In the genomic region with DNA sequence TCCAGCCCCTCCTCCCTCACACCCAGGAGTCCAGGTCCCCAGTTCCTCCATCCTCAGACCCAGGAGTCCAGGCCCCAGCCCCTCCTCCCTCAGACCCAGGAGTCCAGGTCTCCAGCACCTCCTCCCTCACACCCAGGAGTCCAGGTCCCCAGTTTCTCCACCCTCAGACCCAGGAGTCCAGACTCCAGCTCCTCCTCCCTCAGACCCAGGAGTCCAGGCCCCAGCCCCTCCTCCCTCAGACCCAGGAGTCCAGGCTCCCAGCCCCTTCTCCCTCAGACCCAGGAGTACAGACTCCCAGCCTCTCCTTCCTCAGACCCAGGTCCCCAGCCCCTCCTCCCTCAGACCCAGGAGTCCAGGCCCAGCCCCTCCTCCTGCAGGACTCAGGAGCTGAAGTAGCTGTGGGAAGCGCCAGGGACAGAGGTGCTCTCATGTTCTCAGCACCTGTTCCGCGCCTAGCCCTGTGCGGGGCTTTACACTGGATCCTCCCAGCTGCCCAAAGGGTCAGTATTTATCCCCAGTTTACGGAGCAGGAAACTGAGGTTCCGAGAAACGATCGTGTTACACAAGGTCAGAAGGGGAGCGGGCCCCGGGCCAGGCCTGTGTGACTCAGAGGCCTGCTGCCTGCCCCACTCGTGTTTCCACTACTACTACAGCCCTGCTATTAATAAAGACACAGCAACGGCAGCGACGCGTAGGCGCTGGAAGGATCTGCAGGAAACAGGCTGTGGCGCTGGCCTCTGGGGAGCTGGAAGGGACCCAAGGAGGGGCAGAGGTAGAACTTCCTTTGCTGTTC, we compare ENCODE assay signal across 8 cellular contexts. TPM values are rescaled to one million over a fixed set of nuclear protein-coding genes. Genes with fewer than 3 reads are reported as not detected.
A peak's percentile ranks its signal among the peaks of the same experiment; 100 is the strongest.
DNase-seq lines count a peak whose midpoint lies in the region; ATAC-seq and TF ChIP-seq lines count a peak whose summit lies in the region.

No MANE protein-coding gene starts in this region.

- DNase-seq in activated CD4-positive, alpha-beta T cell treated with anti-CD3 and anti-CD28 coated beads for 48 hours, result peak; percentile 4
- DNase-seq in activated CD4-positive, alpha-beta T cell treated with anti-CD3 and anti-CD28 coated beads, Interleukin-2, amount 50 U/mL, for 4 hours, result no peak
- DNase-seq in cardiac fibroblast (ENCODE audit: low read depth in 2 of 2) (peak; percentile 81 to 87), lower lobe of right lung (peak; percentile 89), uterus (peak; percentile 44 to 65), HAP-1 (ENCODE audit: low spot score in 2 of 2) (no peak)

- intact Hi-C loops in lower lobe of right lung (cut with DNase I), result no loop called here
- intact Hi-C loops in uterus (cut with DNase I; ENCODE audit: low total_unique reads), result no loop called here

- H3K36me3 ChIP-seq in lower lobe of right lung (no peaks in the 10 kb centered on the region), uterus (no peaks in the 10 kb centered on the region), HAP-1 (replicated peaks) (no peaks in the 10 kb centered on the region)

- H3K4me3 ChIP-seq in cardiac fibroblast (replicated peaks in 1 of 2; ENCODE audit: low read depth in 2 of 2, low read length in 2 of 2) (no peak overlapping the region), lower lobe of right lung (no peak overlapping the region), uterus (no peak overlapping the region), HAP-1 (no peak overlapping the region)

- H3K27ac ChIP-seq in lower lobe of right lung (peak overlapping the region; percentile 53), uterus (peak overlapping the region; percentile 64 to 78)

- TF ChIP-seq CTCF in cardiac fibroblast (IDR thresholded peaks at IDR 0.05; ENCODE audit: low read depth, low read length) (no peak), lower lobe of right lung (IDR thresholded peaks at IDR 0.05) (no peak), uterus (IDR thresholded peaks at IDR 0.05) (no peak)

- in situ Hi-C loops in HAP-1 (cut with MboI; ENCODE audit: low sequenced_read_pairs), result no loop called here

- no peak for TF ChIP-seq POLR2A in uterus (IDR thresholded peaks at IDR 0.05)

- H3K4me1 ChIP-seq in lower lobe of right lung (peaks cover 17% of the 10 kb centered on the region), uterus (no peaks in the 10 kb centered on the region), HAP-1 (no peaks in the 10 kb centered on the region; the same call in 1 of the 2 replicates)

- H3K27me3 ChIP-seq in lower lobe of right lung (ENCODE audit: low read depth) (peaks cover 7% of the 10 kb centered on the region), uterus (no peaks in the 10 kb centered on the region), HAP-1 (ENCODE audit: low read depth) (no peaks in the 10 kb centered on the region)

- ATAC-seq in lower lobe of right lung (peak; percentile 75 to 87), HG02610 (IDR thresholded peaks at IDR 0.05; ENCODE audit: unreplicated experiment) (no peak), GM21381 (IDR thresholded peaks at IDR 0.05; ENCODE audit: unreplicated experiment) (no peak)

- H3K9me3 ChIP-seq in lower lobe of right lung, result no peaks in the 10 kb centered on the region
- H3K9me3 ChIP-seq in uterus, result no peaks in the 10 kb centered on the region
- H3K9me3 ChIP-seq in HAP-1, result no peaks in the 10 kb centered on the region

RNA-seq across cellular contexts. Expression of a gene that starts 1.7 kb away (rescaled TPM):
- total RNA-seq in lower lobe of right lung (0.80 TPM), uterus (under 1 TPM in 2 of 4 donors, not detected in 2; 0.34 to 0.35 TPM)

RNA-seq across cellular contexts. Expression of a gene that starts 10.1 kb away (rescaled TPM):
- not detected for total RNA-seq in lower lobe of right lung
- not detected for total RNA-seq in uterus

RNA-seq across cellular contexts. Expression of a gene that starts 33.6 kb away (rescaled TPM):
- total RNA-seq in lower lobe of right lung (12.7 TPM), uterus (10 to 100 TPM in 1 of 4 donors, 1 to 10 TPM in 1, not detected in 2; 4.4 to 21.9 TPM)

RNA-seq across cellular contexts. Expression of a gene that starts 52.3 kb away (rescaled TPM):
- total RNA-seq in lower lobe of right lung, result 14.3 TPM
- 10 to 100 TPM in 1 of 4 donors, 1 to 10 TPM in 1, under 1 TPM in 2; 0.26 to 19.3 (median 2.4) TPM for total RNA-seq in uterus

RNA-seq across cellular contexts. Expression of a gene that starts 53.1 kb away (rescaled TPM):
- total RNA-seq in lower lobe of right lung (33.4 TPM), uterus (10 to 100 TPM in 3 of 4 donors, 1 to 10 TPM in 1; 5.4 to 20.4 (median 14.6) TPM)

Comparison
In these comparisons a context has a peak if more than half of its experiments do, and no peak if none do; other contexts are left out.
1. DNase-seq: peak in activated CD4-positive, alpha-beta T cell treated with anti-CD3 and anti-CD28 coated beads for 48 hours (single experiment), cardiac fibroblast (2 of 2), lower lobe of right lung (single experiment) and uterus (2 of 2); none in activated CD4-positive, alpha-beta T cell treated with anti-CD3 and anti-CD28 coated beads, Interleukin-2, amount 50 U/mL, for 4 hours (0 of 2) and HAP-1 (0 of 2).
2. ATAC-seq: peak in lower lobe of right lung (2 of 2); none in HG02610 (single experiment) and GM21381 (single experiment).